In genomic region chr20:58890454-58891075, GRCh38 we compare ENCODE assay signal across 8 cellular contexts. TPM values are rescaled to one million over a fixed set of nuclear protein-coding genes. Genes with fewer than 3 reads are reported as not detected.
DNase-seq lines count a peak whose midpoint lies in the region; ATAC-seq, FAIRE-seq and TF ChIP-seq lines count a peak whose summit lies in the region.

No MANE protein-coding gene starts in this region.

- TF ChIP-seq RAD21 in H1 (IDR thresholded peaks at IDR 0.05 in 1 of 2, conservative IDR thresholded peaks at IDR 0.05 in 1 of 2; ENCODE audit: low read depth in 2 of 2, low read length in 2 of 2), result no peak

- H4K91ac ChIP-seq in H1 (replicated peaks; ENCODE audit: insufficient read length, low read length), result peak overlapping the region; percentile 88

- H3K27me3 Mint-ChIP-seq in activated CD8-positive, alpha-beta memory T cell treated with anti-CD3 and anti-CD28 coated beads, Interleukin-2, amount 10 ng/mL, durations not matched to agents 7 days and 5 days, result no peaks in the 10 kb centered on the region

- no peak overlapping the region for H2BK20ac ChIP-seq in H1 (ENCODE audit: low read length)

- H3K18ac ChIP-seq in H1 (ENCODE audit: extremely low read depth, low read length), result peak overlapping the region; percentile 98

- peak overlapping the region; percentile 80 for H4K5ac ChIP-seq in H1 (ENCODE audit: insufficient read length, low read depth, low read length)

- H2BK120ac ChIP-seq in H1 (replicated peaks; ENCODE audit: low read depth, low read length), result peak overlapping the region; percentile 38

- peak overlapping the region; percentile 78 to 95 (median 85) for H3K4me3 ChIP-seq in H1 (ENCODE audit: extremely low read depth in 1 of 4, insufficient read depth in 2 of 4, low read depth in 3 of 4, low read length in 4 of 4)

- peaks cover 0 to 6% (median 2%) of the 10 kb centered on the region in 4 experiments; a peak in 2 of 7 replicates for H3K27me3 ChIP-seq in H1 (replicated peaks in 1 of 4; ENCODE audit: control insufficient read depth in 3 of 4, extremely low read depth in 1 of 4, insufficient read depth in 3 of 4, low read length in 3 of 4)

- TF ChIP-seq EP300 in H1 (IDR thresholded peaks at IDR 0.05; ENCODE audit: borderline replicate concordance in 1 of 2, low read depth in 2 of 2, low read length in 2 of 2), result no peak

- H2BK12ac ChIP-seq in H1 (ENCODE audit: low read depth, low read length), result peak overlapping the region; percentile 68; the same call in 1 of the 2 replicates

- H2AK5ac ChIP-seq in H1 (ENCODE audit: low read depth, low read length), result no peak overlapping the region

- H4K20me1 ChIP-seq in H1 (replicated peaks in 1 of 2; ENCODE audit: control insufficient read depth in 1 of 2, insufficient read depth in 2 of 2, low read length in 2 of 2), result peaks cover 2 to 5% of the 10 kb centered on the region in 2 experiments

- peaks cover 0 to 5% (median 1%) of the 10 kb centered on the region in 4 experiments; a peak in 2 of 8 replicates for H3K36me3 ChIP-seq in H1 (ENCODE audit: control insufficient read depth in 2 of 4, insufficient read depth in 4 of 4, low read length in 3 of 4)

- ATAC-seq in HG03135 (IDR thresholded peaks at IDR 0.05; ENCODE audit: unreplicated experiment) (peak; percentile 20), GM21526 (IDR thresholded peaks at IDR 0.05; ENCODE audit: low FRiP score, unreplicated experiment) (no peak)
- peak; percentile 38 for ATAC-seq in activated CD8-positive, alpha-beta memory T cell treated with anti-CD3 and anti-CD28 coated beads, Interleukin-2, amount 10 ng/mL, durations not matched to agents 7 days and 5 days

- POLR2A ChIA-PET in H1 (lab: Charles Lee; ENCODE audit: partially characterized antibody), result interaction anchor here (0.8 to 3.7 kb wide), 16 partner anchors 9 to 331 kb away, joined by 3 to 37 read pairs (median 4); partner anchors contain the start of genes ATP5F1E, GNAS and NELFCD

- CTCF ChIA-PET in activated CD8-positive, alpha-beta memory T cell treated with anti-CD3 and anti-CD28 coated beads, Interleukin-2, amount 10 ng/mL, durations not matched to agents 7 days and 5 days (lab: Charles Lee), result interaction anchor here (1.1 kb wide), 1 partner anchor 141 kb away, joined by 3 read pairs; the partner anchor contains the start of gene ATP5F1E
- CTCF ChIA-PET in H1 (lab: Charles Lee; ENCODE audit: partially characterized antibody), result no interaction called here

- peak overlapping the region; percentile 89 for H3K4me3 Mint-ChIP-seq in activated CD8-positive, alpha-beta memory T cell treated with anti-CD3 and anti-CD28 coated beads, Interleukin-2, amount 10 ng/mL, durations not matched to agents 7 days and 5 days

- peak overlapping the region; percentile 5; the same call in 1 of the 2 replicates for H3K27ac ChIP-seq in H1 (ENCODE audit: low read depth, low read length)

- H3K14ac ChIP-seq in H1 (ENCODE audit: insufficient read length), result no peak overlapping the region

- H3K9me3 ChIP-seq in H1 (ENCODE audit: insufficient read depth in 2 of 2, low read depth in 1 of 2, low read length in 1 of 2), result 0 out of 4 replicates have a peak, but pooled peaks cover 0 to 1% of the 10 kb centered on the region in 2 experiments

- peak overlapping the region; percentile 45 to 91 (median 86); a peak in 6 of 7 replicates for H3K9ac ChIP-seq in H1 (replicated peaks in 1 of 4; ENCODE audit: extremely low read depth in 1 of 4, low read depth in 3 of 4, low read length in 3 of 4)

- peak; percentile 64 for DNase-seq in GM13977 (ENCODE audit: low spot score)
- DNase-seq in NCI-H82 treated with DMSO at 0.1 percent for 48 hours (lab: John Stamatoyannopoulos, UW; ENCODE audit: unreplicated experiment), result peak; percentile 77
- DNase-seq in activated CD8-positive, alpha-beta memory T cell treated with anti-CD3 and anti-CD28 coated beads, Interleukin-2, amount 10 ng/mL, durations not matched to agents 7 days and 5 days, result peak; percentile 78
- peak in 1 of 2 experiments; percentile 76 for DNase-seq in H1 (ENCODE audit: low read depth in 1 of 2, low spot score in 2 of 2)
- peak; percentile 91 for DNase-seq in mesenteric fat pad (ENCODE audit: low spot score)
- peak; percentile 56 for DNase-seq in stimulated activated CD8-positive, alpha-beta memory T cell treated with anti-CD3 and anti-CD28 coated beads, Interleukin-12 subunit alpha, Interleukin-12 subunit beta, amount 100 ng/mL, for 1 hour (ENCODE audit: low read depth)

- H3K79me2 ChIP-seq in H1 (ENCODE audit: control insufficient read depth in 1 of 2, insufficient read depth in 2 of 2, low read length in 2 of 2), result peaks cover 11 to 38% of the 10 kb centered on the region in 2 experiments; a peak in 3 of 4 replicates

- H2BK5ac ChIP-seq in H1 (ENCODE audit: low read depth, low read length), result peak overlapping the region; percentile 97

- TF ChIP-seq POLR2A in H1 (IDR thresholded peaks at IDR 0.05; ENCODE audit: control extremely low read depth in 1 of 2, low read depth in 2 of 2, low read length in 2 of 2), result no peak; a peak in 1 of 3 replicates

- H3K4ac ChIP-seq in H1 (replicated peaks; ENCODE audit: insufficient read length, low read depth, low read length), result peak overlapping the region; percentile 60

- peak overlapping the region; percentile 80 to 97 for H3K4me2 ChIP-seq in H1 (ENCODE audit: insufficient read depth in 1 of 2, low read depth in 2 of 2, low read length in 2 of 2)

- no peaks in the 10 kb centered on the region; the same call in 1 of the 2 replicates for H3K79me1 ChIP-seq in H1 (ENCODE audit: low read depth, low read length)

- H3K36me3 Mint-ChIP-seq in activated CD8-positive, alpha-beta memory T cell treated with anti-CD3 and anti-CD28 coated beads, Interleukin-2, amount 10 ng/mL, durations not matched to agents 7 days and 5 days, result peaks cover 25% of the 10 kb centered on the region

- no peak overlapping the region for H2AFZ ChIP-seq in H1 (ENCODE audit: low read length)

- peak overlapping the region; percentile 56 for H3K56ac ChIP-seq in H1 (replicated peaks; ENCODE audit: insufficient read length, low read depth, low read length)

- H3K23ac ChIP-seq in H1 (ENCODE audit: insufficient read length), result no peak overlapping the region

- peaks cover 0 to 18% (median 10%) of the 10 kb centered on the region in 4 experiments; a peak in 6 of 7 replicates for H3K4me1 ChIP-seq in H1 (replicated peaks in 1 of 4; ENCODE audit: control insufficient read depth in 3 of 4, insufficient read depth in 4 of 4, low read length in 3 of 4)

- TF ChIP-seq CTCF in GM13977 (IDR thresholded peaks at IDR 0.05; ENCODE audit: extremely low read depth, insufficient read depth, missing control alignments), result no peak
- no peak for TF ChIP-seq CTCF in H1 (IDR thresholded peaks at IDR 0.05; ENCODE audit: control extremely low read depth in 1 of 3, insufficient read depth in 1 of 3, low read depth in 1 of 3, low read length in 3 of 3)

- peak overlapping the region; percentile 98 for H3K27ac Mint-ChIP-seq in activated CD8-positive, alpha-beta memory T cell treated with anti-CD3 and anti-CD28 coated beads, Interleukin-2, amount 10 ng/mL, durations not matched to agents 7 days and 5 days

- H3K9me3 Mint-ChIP-seq in activated CD8-positive, alpha-beta memory T cell treated with anti-CD3 and anti-CD28 coated beads, Interleukin-2, amount 10 ng/mL, durations not matched to agents 7 days and 5 days (ENCODE audit: low read depth), result no peaks in the 10 kb centered on the region

- H4K8ac ChIP-seq in H1 (ENCODE audit: extremely low read depth, insufficient read depth, low read length), result peak overlapping the region; percentile 90; the same call in 1 of the 2 replicates

- FAIRE-seq in H1 (lab: Jason Lieb, UNC), result no peak

- in situ Hi-C loops in GM13977 (cut with MboI; ENCODE audit: low pct_unique_long_range_greater_than_20kb, low sequenced_read_pairs, unreplicated experiment), result loop anchor here (10.0 kb wide), 1 partner anchor 94 kb away; the partner anchor contains the start of gene NELFCD

- H3K23me2 ChIP-seq in H1 (ENCODE audit: low read depth, low read length), result peaks cover 14% of the 10 kb centered on the region

- WGBS in H1 (ENCODE audit: extremely low coverage in 1 of 2, insufficient coverage in 1 of 2, insufficient read length in 1 of 2, insufficient replicate concordance in 2 of 2, low coverage in 1 of 2, low lambda C conversion rate in 2 of 2, missing lambda C conversion rate in 1 of 2), 2 experiments, result 5% methylated on average over 42 of the region's 69 CpGs; no CpG with 5 or more reads in 1 of the 2 experiments

- H2BK15ac ChIP-seq in H1 (ENCODE audit: low read length), result peak overlapping the region; percentile 98; the same call in 1 of the 2 replicates

- H3K4me1 Mint-ChIP-seq in activated CD8-positive, alpha-beta memory T cell treated with anti-CD3 and anti-CD28 coated beads, Interleukin-2, amount 10 ng/mL, durations not matched to agents 7 days and 5 days, result peaks cover 51% of the 10 kb centered on the region

TF ChIP-seq in H1, 55 proteins besides CTCF, POLR2A, EP300 and RAD21 (continues in another document):
- no peak for TF ChIP-seq SP4 (IDR thresholded peaks at IDR 0.05; ENCODE audit: low read length)
- peak; percentile 11 for TF ChIP-seq EZH2 (IDR thresholded peaks at IDR 0.05; ENCODE audit: low read depth, low read length, severe bottlenecking)

RNA-seq across cellular contexts. Expression of gene GNAS, which starts 38.0 kb away (rescaled TPM):
- 100 to 1,000 TPM; 817 to 859 TPM for total RNA-seq in activated CD8-positive, alpha-beta memory T cell treated with anti-CD3 and anti-CD28 coated beads, Interleukin-2, amount 10 ng/mL, durations not matched to agents 7 days and 5 days
- total RNA-seq in H1 (2021; fragmentation: NEBNext Ultra II Directional; extraction: Animal tissue kit (Norgen Biotek cat#: 25700)), result 989 and 1,039 TPM in 2 replicates
- polyA plus RNA-seq in H1 (2011; rRNA removed), result 1,613 and 2,238 TPM in 2 replicates
- 1,327 TPM for polyA plus RNA-seq in H1 (2011; cell fraction: cytosol; rRNA removed)
- polyA plus RNA-seq in H1 (2011; cell fraction: nucleus; rRNA removed), result 1,703 TPM
- polyA plus RNA-seq in H1 (2012, experiment 1 of 2), result 953 to 1,220 TPM (median 1,156 TPM) in 4 replicates
- polyA plus RNA-seq in H1 (2012, experiment 2 of 2), result 998 TPM
- polyA plus RNA-seq in H1 (2013, experiment 1 of 2), result 696 TPM
- polyA plus RNA-seq in H1 (2013, experiment 2 of 2), result 746 TPM
- polyA minus RNA-seq in H1 (2011; rRNA and poly(A)+ RNA removed), result 1,072 and 1,265 TPM in 2 replicates
- 673 TPM for polyA minus RNA-seq in H1 (2011; cell fraction: cytosol; rRNA and poly(A)+ RNA removed)
- 539 TPM for polyA minus RNA-seq in H1 (2011; cell fraction: nucleus; rRNA and poly(A)+ RNA removed)
- total RNA-seq in mesenteric fat pad, result 697 TPM

RNA-seq across cellular contexts. Expression of gene GNAS-AS1, which starts 39.9 kb away (rescaled TPM):
- 1 to 10 TPM in 1 of 2 experiments, under 1 TPM in 1; 0.89 to 1.8 TPM for total RNA-seq in activated CD8-positive, alpha-beta memory T cell treated with anti-CD3 and anti-CD28 coated beads, Interleukin-2, amount 10 ng/mL, durations not matched to agents 7 days and 5 days
- total RNA-seq in H1 (2021; fragmentation: NEBNext Ultra II Directional; extraction: Animal tissue kit (Norgen Biotek cat#: 25700)), result 11.7 and 13.7 TPM in 2 replicates
- polyA plus RNA-seq in H1 (2011; rRNA removed), result 4.7 and 5.4 TPM in 2 replicates
- 5.8 TPM for polyA plus RNA-seq in H1 (2011; cell fraction: cytosol; rRNA removed)
- polyA plus RNA-seq in H1 (2011; cell fraction: nucleus; rRNA removed), result 15.2 TPM
- 4.0 to 6.0 TPM (median 5.4 TPM) in 4 replicates for polyA plus RNA-seq in H1 (2012, experiment 1 of 2)
- 4.3 TPM for polyA plus RNA-seq in H1 (2012, experiment 2 of 2)
- polyA plus RNA-seq in H1 (2013, experiment 1 of 2), result 2.2 TPM
- 2.1 TPM for polyA plus RNA-seq in H1 (2013, experiment 2 of 2)
- polyA minus RNA-seq in H1 (2011; rRNA and poly(A)+ RNA removed), result 5.8 and 6.2 TPM in 2 replicates
- 7.9 TPM for polyA minus RNA-seq in H1 (2011; cell fraction: cytosol; rRNA and poly(A)+ RNA removed)
- 20.0 TPM for polyA minus RNA-seq in H1 (2011; cell fraction: nucleus; rRNA and poly(A)+ RNA removed)
- total RNA-seq in mesenteric fat pad, result 0.42 TPM
